Comparison of ENCODE assay signal across 8 cellular contexts in genomic region chr1:145990249-145991097, GRCh38. TPM values are rescaled to one million over a fixed set of nuclear protein-coding genes. Genes with fewer than 3 reads are reported as not detected.
DNase-seq lines count a peak whose midpoint lies in the region; ATAC-seq and TF ChIP-seq lines count a peak whose summit lies in the region.

No MANE protein-coding gene starts in this region.

- TF ChIP-seq CTCF in GM23338 (conservative IDR thresholded peaks at IDR 0.05; ENCODE audit: low read depth in 2 of 2) = no peak
- no peak for TF ChIP-seq CTCF in fibroblast of the aortic adventitia (IDR thresholded peaks at IDR 0.05; ENCODE audit: insufficient read depth, low read length)
- TF ChIP-seq CTCF in prostate gland (IDR thresholded peaks at IDR 0.05) = no peak

- WGBS in prostate gland = 83% methylated on average over 7 of the region's 7 CpGs

- ATAC-seq in GM23338 = no peak; the same call in 1 of the 3 replicates
- ATAC-seq in HG03342 (IDR thresholded peaks at IDR 0.05; ENCODE audit: unreplicated experiment) = no peak
- no peak for ATAC-seq in HG02981 (IDR thresholded peaks at IDR 0.05; ENCODE audit: unreplicated experiment)
- no peak for ATAC-seq in GM18502 (IDR thresholded peaks at IDR 0.05; ENCODE audit: poor library complexity, unreplicated experiment)
- no peak for ATAC-seq in GM21515 (IDR thresholded peaks at IDR 0.05; ENCODE audit: unreplicated experiment)

- H3K4me2 ChIP-seq in GM23338 = no peak overlapping the region

- peaks cover 10% of the 10 kb centered on the region for H3K79me2 ChIP-seq in GM23338 (replicated peaks; ENCODE audit: insufficient read depth)

- peaks cover 1% of the 10 kb centered on the region for H3K27me3 Mint-ChIP-seq in GM23338 (ENCODE audit: insufficient read depth, low read depth, poor library complexity)

- no peaks in the 10 kb centered on the region for H3K9me2 ChIP-seq in GM23338 (ENCODE audit: insufficient read depth)

- TF ChIP-seq POLR2A in prostate gland (IDR thresholded peaks at IDR 0.05) = no peak

- peak overlapping the region; percentile 18; the same call in 1 of the 2 replicates for H3K27ac ChIP-seq in GM23338 (ENCODE audit: low read depth)
- peak overlapping the region; percentile 32 to 97 for H3K27ac ChIP-seq in prostate gland

- H3K27ac Mint-ChIP-seq in GM23338 = no peak overlapping the region

- peaks cover 13% of the 10 kb centered on the region for H3K4me1 ChIP-seq in GM23338 (ENCODE audit: insufficient read depth)
- no peaks in the 10 kb centered on the region for H3K4me1 ChIP-seq in prostate gland (replicated peaks)

- H3K27me3 ChIP-seq in GM23338 (ENCODE audit: insufficient read depth) (no peaks in the 10 kb centered on the region), prostate gland (replicated peaks; ENCODE audit: insufficient read depth) (no peaks in the 10 kb centered on the region)

- no peak overlapping the region for H2AFZ ChIP-seq in GM23338

- H3F3A ChIP-seq in GM23338 (replicated peaks; ENCODE audit: low read depth) = no peaks in the 10 kb centered on the region; the same call in 1 of the 2 replicates

- H3K4me3 ChIP-seq in GM23338 (no peak overlapping the region), fibroblast of the aortic adventitia (ENCODE audit: low read depth, low read length) (no peak overlapping the region), prostate gland (no peak overlapping the region)

- no peak overlapping the region; the same call in 2 of the 3 replicates for H3K4me3 Mint-ChIP-seq in GM23338

- H3K36me3 ChIP-seq in GM23338 (ENCODE audit: insufficient read depth) (no peaks in the 10 kb centered on the region; the same call in 1 of the 2 replicates), prostate gland (peaks cover 18 to 25% of the 10 kb centered on the region in 2 donors)

- H4K20me1 ChIP-seq in GM23338 (replicated peaks; ENCODE audit: insufficient read depth) = no peaks in the 10 kb centered on the region

- peaks cover 38% of the 10 kb centered on the region for H3K4me1 Mint-ChIP-seq in GM23338

- no peaks in the 10 kb centered on the region for H3K9me3 ChIP-seq in prostate gland

- intact Hi-C loops in prostate gland (cut with DNase I) = no loop called here

- DNase-seq in GM23338 (ENCODE audit: low spot score) (peak; percentile 31), SW480 (ENCODE audit: low spot score) (peak; percentile 52), fibroblast of the aortic adventitia (ENCODE audit: low read depth) (peak; percentile 38), prostate gland (ENCODE audit: low spot score) (no peak)

- H3K36me3 Mint-ChIP-seq in GM23338 (ENCODE audit: low read depth) = peaks cover 38% of the 10 kb centered on the region

- no peaks in the 10 kb centered on the region for H3K9me3 Mint-ChIP-seq in GM23338

TF ChIP-seq in GM23338, 12 proteins besides CTCF, POLR2A, EP300 and RAD21 (continues in another document):
- TF ChIP-seq REST (IDR thresholded peaks at IDR 0.05; ENCODE audit: unreplicated experiment) = no peak
- TF ChIP-seq STAT1 (IDR thresholded peaks at IDR 0.05; ENCODE audit: unreplicated experiment) = no peak
- TF ChIP-seq JUNB (IDR thresholded peaks at IDR 0.05; ENCODE audit: unreplicated experiment) = no peak
- TF ChIP-seq ZNF114 (CRISPR knock-in tag; IDR thresholded peaks at IDR 0.05) = no peak
- TF ChIP-seq POLR2AphosphoS5 (IDR thresholded peaks at IDR 0.05; ENCODE audit: low read depth) = no peak
- no peak for TF ChIP-seq ETS1 (IDR thresholded peaks at IDR 0.05)
- no peak for TF ChIP-seq CREB1 (CRISPR knock-in tag; IDR thresholded peaks at IDR 0.05; ENCODE audit: low read depth)

RNA-seq across cellular contexts. Expression of gene TXNIP, which starts 5.9 kb away (rescaled TPM):
- 29.1 and 31.5 TPM in 2 replicates for total RNA-seq in GM23338 (2014; rRNA removed; shearing (Covaris generic))
- 19.5 and 22.8 TPM in 2 replicates for polyA plus RNA-seq in GM23338 (2016; fragmentation: Nextera tagmentation; extraction: Ambion mirVana)
- 73.0 and 257 TPM in 2 replicates for total RNA-seq in fibroblast of the aortic adventitia (ENCODE audit: low replicate concordance)
- total RNA-seq in prostate gland = 100 to 1,000 TPM; 618 to 736 TPM

RNA-seq across cellular contexts. Expression of gene POLR3GL, which starts 26.0 kb away (rescaled TPM):
- 0.82 and 3.1 TPM in 2 replicates for total RNA-seq in GM23338 (2014; rRNA removed; shearing (Covaris generic))
- 9.5 and 9.8 TPM in 2 replicates for polyA plus RNA-seq in GM23338 (2016; fragmentation: Nextera tagmentation; extraction: Ambion mirVana)
- total RNA-seq in fibroblast of the aortic adventitia (ENCODE audit: low replicate concordance) (15.7 and 28.4 TPM in 2 replicates), prostate gland (10 to 100 TPM; 20.3 to 23.2 TPM)

RNA-seq across cellular contexts. Expression of gene ANKRD34A, which starts 26.1 kb away (rescaled TPM):
- total RNA-seq in GM23338 (2014; rRNA removed; shearing (Covaris generic)) = 0.35 and 2.2 TPM in 2 replicates
- polyA plus RNA-seq in GM23338 (2016; fragmentation: Nextera tagmentation; extraction: Ambion mirVana) = 0.09 and 0.16 TPM in 2 replicates
- total RNA-seq in fibroblast of the aortic adventitia (ENCODE audit: low replicate concordance) (0.65 and 0.99 TPM in 2 replicates), prostate gland (1 to 10 TPM; 1.6 to 2.4 TPM)

RNA-seq across cellular contexts. Expression of gene HJV, which starts 31.1 kb away (rescaled TPM):
- 0.23 and 0.42 TPM in 2 replicates for total RNA-seq in GM23338 (2014; rRNA removed; shearing (Covaris generic))
- 0.45 and 0.99 TPM in 2 replicates for polyA plus RNA-seq in GM23338 (2016; fragmentation: Nextera tagmentation; extraction: Ambion mirVana)
- total RNA-seq in fibroblast of the aortic adventitia (ENCODE audit: low replicate concordance) (not detected in 2 replicates), prostate gland (1 to 10 TPM in 1 of 2 donors, not detected in 1; 1.2 TPM)

RNA-seq across cellular contexts. Expression of gene LIX1L, which starts 32.7 kb away (rescaled TPM):
- total RNA-seq in GM23338 (2014; rRNA removed; shearing (Covaris generic)) = 2.5 and 2.6 TPM in 2 replicates
- polyA plus RNA-seq in GM23338 (2016; fragmentation: Nextera tagmentation; extraction: Ambion mirVana) = 0.76 and 1.1 TPM in 2 replicates
- 50.8 and 73.3 TPM in 2 replicates for total RNA-seq in fibroblast of the aortic adventitia (ENCODE audit: low replicate concordance)
- total RNA-seq in prostate gland = 10 to 100 TPM; 30.0 to 31.8 TPM
